1 cellular context compared by ENCODE assay signal in the genomic region with DNA sequence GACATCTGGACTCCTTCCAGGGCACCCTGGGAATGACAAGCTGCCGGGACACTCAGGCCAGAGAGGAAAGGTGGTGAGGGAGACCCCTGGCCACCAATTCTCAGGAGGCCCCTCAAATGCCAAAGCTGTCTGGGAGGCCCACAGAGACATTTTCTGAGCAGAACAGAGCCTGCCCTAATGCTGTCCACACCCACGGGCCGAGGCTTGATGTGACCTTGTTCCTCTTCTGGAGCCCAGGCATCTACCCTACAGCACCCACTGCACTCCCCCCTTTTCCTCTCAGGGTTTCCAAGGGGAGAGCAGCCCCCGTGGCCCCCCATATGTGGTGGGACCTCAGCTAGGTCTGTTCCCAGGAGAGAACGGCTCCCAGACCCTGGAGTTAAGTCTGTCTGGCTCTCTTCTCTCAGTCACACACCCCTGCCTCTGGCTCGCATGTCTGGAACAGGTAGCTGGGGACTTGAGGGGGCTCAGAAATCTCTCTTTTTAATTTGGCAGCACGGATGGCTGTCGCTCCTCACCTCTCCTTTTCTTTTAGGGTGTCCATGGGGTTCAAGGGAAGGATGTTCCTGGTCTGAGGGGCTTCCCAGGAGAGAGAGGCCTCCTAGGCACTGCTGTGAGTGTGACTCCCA.
TF ChIP-seq lines count a peak whose summit lies in the region.

No MANE protein-coding gene starts in this region.

TF ChIP-seq in HepG2, 621 proteins besides CTCF, POLR2A, EP300 and RAD21 (continued from another document):
- TF ChIP-seq PRDM10 (CRISPR knock-in tag; IDR thresholded peaks at IDR 0.05; ENCODE audit: low read depth): no peak
- no peak for TF ChIP-seq RORA (CRISPR knock-in tag; IDR thresholded peaks at IDR 0.05)
- TF ChIP-seq NR3C1 (CRISPR knock-in tag; IDR thresholded peaks at IDR 0.05): no peak
TF ChIP-seq in HepG2: peak in this region for 0.
